12 cellular contexts compared by ENCODE assay signal in genomic region chr1:201542166-201543045, GRCh38. TPM values are rescaled to one million over a fixed set of nuclear protein-coding genes. Genes with fewer than 3 reads are reported as not detected.
DNase-seq lines count a peak whose midpoint lies in the region; ATAC-seq and TF ChIP-seq lines count a peak whose summit lies in the region.
"Had no signal": no experiment of that assay in that cellular context is flagged by ENCODE, and none has a peak within 500 bp of the region (broad histone marks: within the 10 kb centered on the region; RNA-seq: fewer than 3 reads in every experiment).

No MANE protein-coding gene starts in this region.

- H3K4me1 Mint-ChIP-seq in naive thymus-derived CD4-positive, alpha-beta T cell = peaks cover 5 to 23% (median 17%) of the 10 kb centered on the region in 7 donors

- no peak for TF ChIP-seq CTCF in AG10803 (conservative IDR thresholded peaks at IDR 0.05; ENCODE audit: low read length)

- peaks cover 0 to 15% (median 3%) of the 10 kb centered on the region in 5 donors for H3K36me3 Mint-ChIP-seq in naive thymus-derived CD4-positive, alpha-beta T cell
- H3K36me3 Mint-ChIP-seq: CD8-positive, alpha-beta T cell had no signal

- peaks cover 37 to 71% (median 44%) of the 10 kb centered on the region in 5 donors for H3K27me3 Mint-ChIP-seq in naive thymus-derived CD4-positive, alpha-beta T cell

- H3K27ac ChIP-seq in SJSA1 = peak overlapping the region; percentile 51
- peak overlapping the region; percentile 19 for H3K27ac ChIP-seq in rectal smooth muscle tissue (ENCODE audit: low read depth, low read length)
- no peak overlapping the region for H3K27ac ChIP-seq in naive thymus-derived CD4-positive, alpha-beta T cell (ENCODE audit: low read depth, low read length)

- DNase-seq in AG10803 (ENCODE audit: low read depth) = peak; percentile 83
- DNase-seq in SJSA1 (ENCODE audit: low read depth in 1 of 2, low spot score in 2 of 2) = no peak
- DNase-seq in fibroblast of the conjunctiva (ENCODE audit: low read depth) = peak; percentile 57
- DNase-seq in naive thymus-derived CD4-positive, alpha-beta T cell = no peak
- no peak for DNase-seq in effector CD4-positive, alpha-beta T cell
- DNase-seq: activated CD4-positive, CD25-positive, alpha-beta regulatory T cell; CD8-positive, alpha-beta T cell; erythroblast had no signal

- H3K27me3 ChIP-seq in SJSA1 (replicated peaks) = no peaks in the 10 kb centered on the region
- no peaks in the 10 kb centered on the region for H3K27me3 ChIP-seq in rectal smooth muscle tissue (ENCODE audit: control insufficient read depth, insufficient read depth, low read length)
- peaks cover 0 to 26% of the 10 kb centered on the region in 2 donors for H3K27me3 ChIP-seq in naive thymus-derived CD4-positive, alpha-beta T cell (ENCODE audit: control insufficient read depth in 2 of 2, insufficient read depth in 2 of 2, low read length in 2 of 2)

- no peak overlapping the region for H3K27ac Mint-ChIP-seq in naive thymus-derived CD4-positive, alpha-beta T cell
- H3K27ac Mint-ChIP-seq: activated naive CD4-positive, alpha-beta T cell treated with anti-CD3 and anti-CD28 coated beads, Interleukin-2, amount 50 U/mL, for 72 hours; CD8-positive, alpha-beta T cell had no signal

- intact Hi-C loops in naive thymus-derived CD4-positive, alpha-beta T cell (cut with micrococcal nuclease) = no loop called here

- ATAC-seq in naive thymus-derived CD4-positive, alpha-beta T cell = no peak
- ATAC-seq in HG02884 (IDR thresholded peaks at IDR 0.05; ENCODE audit: unreplicated experiment) = no peak
- no peak for ATAC-seq in GM21526 (IDR thresholded peaks at IDR 0.05; ENCODE audit: low FRiP score, unreplicated experiment)
- ATAC-seq: activated naive CD4-positive, alpha-beta T cell treated with anti-CD3 and anti-CD28 coated beads, Interleukin-2, amount 50 U/mL, for 72 hours; CD8-positive, alpha-beta T cell had no signal

- no peaks in the 10 kb centered on the region for H3K9me3 ChIP-seq in SJSA1 (replicated peaks)
- H3K9me3 ChIP-seq in naive thymus-derived CD4-positive, alpha-beta T cell (ENCODE audit: control insufficient read depth in 2 of 3, low read length in 3 of 3) = no peaks in the 10 kb centered on the region

- H3K9me3 Mint-ChIP-seq in naive thymus-derived CD4-positive, alpha-beta T cell = peaks cover 0 to 4% (median 0%) of the 10 kb centered on the region in 11 donors
- H3K9me3 Mint-ChIP-seq: activated naive CD4-positive, alpha-beta T cell treated with anti-CD3 and anti-CD28 coated beads, Interleukin-2, amount 50 U/mL, for 72 hours; CD8-positive, alpha-beta T cell had no signal

- H3K4me3 ChIP-seq in AG10803 (ENCODE audit: low read length) (peak overlapping the region; percentile 24), SJSA1 (no peak overlapping the region), rectal smooth muscle tissue (ENCODE audit: low read length) (no peak overlapping the region)
- H3K4me3 ChIP-seq in naive thymus-derived CD4-positive, alpha-beta T cell (ENCODE audit: low read length) = no peak overlapping the region

- H3K9ac ChIP-seq in rectal smooth muscle tissue (ENCODE audit: low read length) = no peak overlapping the region

- POLR2A ChIA-PET in naive thymus-derived CD4-positive, alpha-beta T cell (lab: Charles Lee) = no interaction called here

- H3K36me3 ChIP-seq in SJSA1 (peaks cover 5% of the 10 kb centered on the region), rectal smooth muscle tissue (ENCODE audit: control insufficient read depth, insufficient read depth, low read length) (no peaks in the 10 kb centered on the region)
- no peaks in the 10 kb centered on the region for H3K36me3 ChIP-seq in naive thymus-derived CD4-positive, alpha-beta T cell (ENCODE audit: control insufficient read depth in 2 of 3, insufficient read depth in 3 of 3, low read length in 3 of 3)

- H3K4me3 Mint-ChIP-seq in naive thymus-derived CD4-positive, alpha-beta T cell = no peak overlapping the region
- H3K4me3 Mint-ChIP-seq: CD8-positive, alpha-beta T cell had no signal

- H3K4me1 ChIP-seq in SJSA1 (replicated peaks) (peaks cover 63% of the 10 kb centered on the region), rectal smooth muscle tissue (ENCODE audit: control insufficient read depth, insufficient read depth, low read length) (peaks cover 8% of the 10 kb centered on the region)
- peaks cover 0 to 19% of the 10 kb centered on the region in 2 donors for H3K4me1 ChIP-seq in naive thymus-derived CD4-positive, alpha-beta T cell (ENCODE audit: control insufficient read depth in 2 of 2, insufficient read depth in 2 of 2, low read length in 2 of 2)

- CTCF ChIA-PET in naive thymus-derived CD4-positive, alpha-beta T cell (lab: Charles Lee) = no interaction called here

RNA-seq across cellular contexts. Expression of gene NAV1, which starts 3.5 kb away (rescaled TPM):
- 12.7 and 15.5 TPM in 2 replicates for total RNA-seq in SJSA1 (2014; rRNA removed; shearing (Covaris generic))
- 10 to 100 TPM in 1 of 5 experiments, 1 to 10 TPM in 4; 2.3 to 10.8 (median 4.4) TPM for total RNA-seq in naive thymus-derived CD4-positive, alpha-beta T cell
- under 1 TPM; 0.18 to 0.91 TPM for polyA plus RNA-seq in naive thymus-derived CD4-positive, alpha-beta T cell

RNA-seq across cellular contexts. Expression of gene CSRP1, which starts 35.5 kb away (rescaled TPM):
- 1,173 and 1,377 TPM in 2 replicates for total RNA-seq in SJSA1 (2014; rRNA removed; shearing (Covaris generic))
- 10 to 100 TPM; 24.2 to 83.1 (median 37.7) TPM for total RNA-seq in naive thymus-derived CD4-positive, alpha-beta T cell
- polyA plus RNA-seq in naive thymus-derived CD4-positive, alpha-beta T cell = 10 to 100 TPM; 43.6 to 52.0 TPM

Comparison
In these comparisons a context has a peak if more than half of its experiments do, and no peak if none do; other contexts are left out.
1. DNase-seq: peak in AG10803 (single experiment) and fibroblast of the conjunctiva (single experiment); none in SJSA1 (0 of 2), naive thymus-derived CD4-positive, alpha-beta T cell (0 of 9) and effector CD4-positive, alpha-beta T cell (single experiment).
2. RNA of gene CSRP1, which starts 35.5 kb away (total RNA-seq): 1,173 to 1,377 TPM in SJSA1; 24.2 to 83.1 TPM in naive thymus-derived CD4-positive, alpha-beta T cell; every median in the first group is over 10 times any median in the second.